Comparison of ENCODE assay signal across 1 cellular context in genomic region chr19:35380450-35381124, GRCh38.
TF ChIP-seq lines count a peak whose summit lies in the region.

No MANE protein-coding gene starts in this region.

TF ChIP-seq in K562, 482 proteins besides CTCF, POLR2A, EP300 and RAD21 (continued from another document and continues in another):
- TF ChIP-seq MBD2 (IDR thresholded peaks at IDR 0.05; ENCODE audit: borderline replicate concordance, low read depth) (peak; percentile 61; the same call in 1 of the 2 replicates), NONO (IDR thresholded peaks at IDR 0.05; ENCODE audit: low read depth in 2 of 2, low read length in 1 of 2) (no peak), ZNF507 (tag; conservative IDR thresholded peaks at IDR 0.05) (no peak), TRIM25 (IDR thresholded peaks at IDR 0.05; ENCODE audit: borderline replicate concordance) (no peak), CBX3 (IDR thresholded peaks at IDR 0.05; ENCODE audit: borderline replicate concordance in 1 of 2, low read length in 2 of 2) (peak in 1 of 2 experiments; percentile 65; a peak in 1 of 3 replicates), ARID3A (IDR thresholded peaks at IDR 0.05; ENCODE audit: borderline replicate concordance, low read depth, low read length) (peak; percentile 85; the same call in 1 of the 2 replicates), ZNF224 (CRISPR knock-in tag; IDR thresholded peaks at IDR 0.05) (no peak), SMAD1 (IDR thresholded peaks at IDR 0.05; ENCODE audit: low read depth, low read length, partially characterized antibody) (peak; percentile 25), CHCHD3 (CRISPR knock-in tag; IDR thresholded peaks at IDR 0.05) (no peak), RB1 (IDR thresholded peaks at IDR 0.05; ENCODE audit: low read depth) (peak; percentile 77), HLTF (IDR thresholded peaks at IDR 0.05) (no peak), STAG1 (CRISPR knock-in tag; IDR thresholded peaks at IDR 0.05; ENCODE audit: borderline replicate concordance) (no peak), ZNF696 (CRISPR knock-in tag; conservative IDR thresholded peaks at IDR 0.05) (no peak), ZSCAN32 (CRISPR knock-in tag; IDR thresholded peaks at IDR 0.05) (no peak), SRF (CRISPR knock-in tag; IDR thresholded peaks at IDR 0.05) (no peak), U2AF2 (optimal IDR thresholded peaks at IDR 0.05; ENCODE audit: low read depth, low read length) (no peak), ZNF280A (IDR thresholded peaks at IDR 0.05; ENCODE audit: low read depth, partially characterized antibody) (no peak), ZNF57 (CRISPR knock-in tag; IDR thresholded peaks at IDR 0.05) (no peak), ZBED1 (IDR thresholded peaks at IDR 0.05) (no peak), E2F8 (IDR thresholded peaks at IDR 0.05; ENCODE audit: low read depth, partially characterized antibody) (no peak), HDGF (IDR thresholded peaks at IDR 0.05) (no peak), ZNF121 (CRISPR knock-in tag; conservative IDR thresholded peaks at IDR 0.05) (no peak), TSC22D4 (tag; IDR thresholded peaks at IDR 0.05) (no peak), MTA2 (IDR thresholded peaks at IDR 0.05; ENCODE audit: low read depth) (peak; percentile 91), HIVEP1 (CRISPR knock-in tag; IDR thresholded peaks at IDR 0.05) (no peak), MCM3 (IDR thresholded peaks at IDR 0.05) (no peak), ZZZ3 (IDR thresholded peaks at IDR 0.05) (no peak), HOXB6 (CRISPR knock-in tag; IDR thresholded peaks at IDR 0.05; ENCODE audit: borderline replicate concordance) (no peak), SAFB2 (IDR thresholded peaks at IDR 0.05; ENCODE audit: borderline replicate concordance, low read depth, low read length, severe bottlenecking) (no peak), FOXO4 (CRISPR knock-in tag; IDR thresholded peaks at IDR 0.05) (no peak), DACH1 (IDR thresholded peaks at IDR 0.05; ENCODE audit: partially characterized antibody) (no peak), ZNF77 (CRISPR knock-in tag; IDR thresholded peaks at IDR 0.05) (no peak), ZBTB26 (CRISPR knock-in tag; IDR thresholded peaks at IDR 0.05) (no peak), ZNF263 (CRISPR knock-in tag; IDR thresholded peaks at IDR 0.05; ENCODE audit: borderline replicate concordance) (peak; percentile 47; the same call in 1 of the 2 replicates), ETV5 (CRISPR knock-in tag; IDR thresholded peaks at IDR 0.05; ENCODE audit: low read depth) (no peak), CUX1 (CRISPR knock-in tag; IDR thresholded peaks at IDR 0.05) (no peak; the same call in 1 of the 2 replicates), STAT5A (IDR thresholded peaks at IDR 0.05; ENCODE audit: borderline replicate concordance, low read length) (peak; percentile 88), RFX5 (IDR thresholded peaks at IDR 0.05; ENCODE audit: low read depth, low read length) (no peak), CTBP1 (IDR thresholded peaks at IDR 0.05; ENCODE audit: borderline replicate concordance) (peak; percentile 87; the same call in 1 of the 2 replicates), NCOR1 (IDR thresholded peaks at IDR 0.05) (peak; percentile 95), GABPB2 (CRISPR knock-in tag; conservative IDR thresholded peaks at IDR 0.05) (no peak), NR1H2 (CRISPR knock-in tag; IDR thresholded peaks at IDR 0.05) (no peak), E2F6 (IDR thresholded peaks at IDR 0.05; ENCODE audit: borderline replicate concordance in 1 of 2, extremely low read depth in 1 of 2, insufficient read depth in 1 of 2, insufficient read length in 1 of 2, low read depth in 1 of 2, low read length in 1 of 2, poor library complexity in 1 of 2, severe bottlenecking in 1 of 2) (peak; percentile 95 to 97), THAP12 (CRISPR knock-in tag; IDR thresholded peaks at IDR 0.05) (no peak), MXD1 (CRISPR knock-in tag; IDR thresholded peaks at IDR 0.05; ENCODE audit: borderline replicate concordance, poor library complexity, severe bottlenecking) (no peak), TGIF2 (CRISPR knock-in tag; IDR thresholded peaks at IDR 0.05) (no peak; the same call in 1 of the 2 replicates), CBX5 (IDR thresholded peaks at IDR 0.05; ENCODE audit: borderline replicate concordance, low read depth) (no peak)
